1 cellular context compared by ENCODE assay signal in genomic region chr2:85584857-85585780, GRCh38.
A peak's percentile ranks its signal among the peaks of the same experiment; 100 is the strongest.
TF ChIP-seq lines count a peak whose summit lies in the region.

No MANE protein-coding gene starts in this region.

TF ChIP-seq in K562, 482 proteins besides CTCF, POLR2A, EP300 and RAD21 (continued from another document):
- peak; percentile 44 to 89; a peak in 2 of 4 replicates for TF ChIP-seq TEAD1 (CRISPR knock-in tag; IDR thresholded peaks at IDR 0.05)
- peak; percentile 30; the same call in 1 of the 2 replicates for TF ChIP-seq ZFX (CRISPR knock-in tag; IDR thresholded peaks at IDR 0.05)
- TF ChIP-seq ZNF140 (CRISPR knock-in tag; IDR thresholded peaks at IDR 0.05) = no peak
- TF ChIP-seq SMARCA5 (IDR thresholded peaks at IDR 0.05) = no peak; the same call in 1 of the 2 replicates
- TF ChIP-seq CHAMP1 (IDR thresholded peaks at IDR 0.05) = no peak
- no peak for TF ChIP-seq SIN3B (IDR thresholded peaks at IDR 0.05; ENCODE audit: low read depth)
- TF ChIP-seq SPI1 (IDR thresholded peaks at IDR 0.05; ENCODE audit: borderline replicate concordance, low read depth, low read length) = peak; percentile 99
- TF ChIP-seq BHLHE40 (IDR thresholded peaks at IDR 0.05; ENCODE audit: low read length) = no peak
- TF ChIP-seq ZBTB9 (CRISPR knock-in tag; IDR thresholded peaks at IDR 0.05) = peak; percentile 47; the same call in 1 of the 2 replicates
- TF ChIP-seq ZNF23 (CRISPR knock-in tag; IDR thresholded peaks at IDR 0.05) = no peak
- peak in 1 of 2 experiments; percentile 63; a peak in 2 of 4 replicates for TF ChIP-seq RCOR1 (IDR thresholded peaks at IDR 0.05; ENCODE audit: borderline replicate concordance in 1 of 2, low read depth in 2 of 2, low read length in 2 of 2)
- TF ChIP-seq MTA2 (IDR thresholded peaks at IDR 0.05; ENCODE audit: low read depth) = peak; percentile 39
- peak; percentile 88 for TF ChIP-seq ZNF175 (CRISPR knock-in tag; IDR thresholded peaks at IDR 0.05; ENCODE audit: low read depth)
- TF ChIP-seq WHSC1 (IDR thresholded peaks at IDR 0.05; ENCODE audit: low read length) = no peak
- no peak for TF ChIP-seq MLLT1 (IDR thresholded peaks at IDR 0.05)
